16 cellular contexts compared by ENCODE assay signal in genomic region chr10:14567421-14567820, GRCh38.
DNase-seq lines count a peak whose midpoint lies in the region; ATAC-seq and TF ChIP-seq lines count a peak whose summit lies in the region.
"Had no signal": no experiment of that assay in that cellular context is flagged by ENCODE, and none has a peak within 500 bp of the region (broad histone marks: within the 10 kb centered on the region; RNA-seq: fewer than 3 reads in every experiment).

No MANE protein-coding gene starts in this region.

- BruUV-seq in A673 (replicated peaks; lab: Mats Ljungman, UMichigan) = no TSS peak

- peaks cover 58% of the 10 kb centered on the region for H3K36me3 Mint-ChIP-seq in CD8-positive, alpha-beta T cell
- peaks cover 14% of the 10 kb centered on the region for H3K36me3 Mint-ChIP-seq in natural killer cell

- peaks cover 84% of the 10 kb centered on the region for H3K4me1 Mint-ChIP-seq in CD8-positive, alpha-beta T cell (ENCODE audit: low read depth)
- peaks cover 96% of the 10 kb centered on the region in 2 donors for H3K4me1 Mint-ChIP-seq in natural killer cell

- H3K27ac ChIP-seq in BLaER1 treated with 17β-estradiol and CSF1 and Interleukin-3, amounts not matched to agents 10 nM and 100 nM = peak overlapping the region in 5 of 11 experiments; percentile 5 to 44 (median 36); a peak in 9 of 22 replicates
- peak overlapping the region; percentile 5 for H3K27ac ChIP-seq in CD8-positive, alpha-beta T cell (ENCODE audit: low read depth, low read length)
- peak overlapping the region; percentile 100 for H3K27ac ChIP-seq in angular gyrus (ENCODE audit: low read depth, low read length)
- H3K27ac ChIP-seq in A673 (ENCODE audit: low read depth, low read length, poor library complexity, severe bottlenecking) = no peak overlapping the region
- H3K27ac ChIP-seq: ascending aorta, colonic mucosa, VCaP had no signal

- DNase-seq in CD8-positive, alpha-beta T cell = no peak
- no peak for DNase-seq in natural killer cell
- no peak for DNase-seq in A673 (ENCODE audit: low spot score)
- DNase-seq: BE2C; colonic mucosa; DMS79; IMR-90; NCI-H748 treated with DMSO at 0.1 percent for 48 hours; stimulated activated CD4-positive, alpha-beta T cell treated with anti-CD3 and anti-CD28 coated beads, Interleukin-4, amount 100 ng/mL, for 4 hours had no signal

- H3K27ac Mint-ChIP-seq in CD8-positive, alpha-beta T cell = peak overlapping the region; percentile 97
- H3K27ac Mint-ChIP-seq in natural killer cell = peak overlapping the region; percentile 95 to 98

- H3K4me3 Mint-ChIP-seq in CD8-positive, alpha-beta T cell = peak overlapping the region; percentile 44
- H3K4me3 Mint-ChIP-seq in natural killer cell = peak overlapping the region; percentile 4

- H3K9ac ChIP-seq in BLaER1 treated with 17β-estradiol and CSF1 and Interleukin-3, amounts not matched to agents 10 nM and 100 nM = no peak overlapping the region

- peak overlapping the region in 6 of 11 experiments; percentile 9 to 97 (median 83); a peak in 8 of 22 replicates for H3K4me2 ChIP-seq in BLaER1 treated with 17β-estradiol and CSF1 and Interleukin-3, amounts not matched to agents 10 nM and 100 nM

- peaks cover 0 to 100% (median 98%) of the 10 kb centered on the region in 11 experiments; a peak in 20 of 22 replicates for H4K20me1 ChIP-seq in BLaER1 treated with 17β-estradiol and CSF1 and Interleukin-3, amounts not matched to agents 10 nM and 100 nM

- CTCF ChIA-PET in CD8-positive, alpha-beta T cell (lab: Charles Lee) = interaction anchor here (1.3 to 1.7 kb wide), 3 partner anchors 24 to 33 kb away, joined by 3 to 5 read pairs (median 4); no protein-coding TSS in a partner anchor
- CTCF ChIA-PET in A673 (lab: Charles Lee) = no interaction called here

- ATAC-seq in CD8-positive, alpha-beta T cell = no peak
- ATAC-seq in natural killer cell = no peak
- no peak for ATAC-seq in GM18870 (IDR thresholded peaks at IDR 0.05; ENCODE audit: unreplicated experiment)
- no peak for ATAC-seq in GM21723 (IDR thresholded peaks at IDR 0.05; ENCODE audit: unreplicated experiment)
- ATAC-seq: SK-N-SH treated with all-trans-retinoic acid at 6 μM for 48 hours had no signal

- no peak overlapping the region for H3K4me3 ChIP-seq in BLaER1 treated with 17β-estradiol and CSF1 and Interleukin-3, amounts not matched to agents 10 nM and 100 nM
- no peak overlapping the region for H3K4me3 ChIP-seq in CD8-positive, alpha-beta T cell (ENCODE audit: low read depth, low read length)
- no peak overlapping the region for H3K4me3 ChIP-seq in A673 (ENCODE audit: low read depth, low read length, poor library complexity, severe bottlenecking)
- H3K4me3 ChIP-seq: ascending aorta, colonic mucosa had no signal

- no peaks in the 10 kb centered on the region for H3K27me3 ChIP-seq in BLaER1 treated with 17β-estradiol and CSF1 and Interleukin-3, amounts not matched to agents 10 nM and 100 nM
- H3K27me3 ChIP-seq in CD8-positive, alpha-beta T cell (ENCODE audit: insufficient read depth, low read length) = no peaks in the 10 kb centered on the region
- no peaks in the 10 kb centered on the region for H3K27me3 ChIP-seq in A673 (replicated peaks; ENCODE audit: insufficient read depth, low read depth, low read length, poor library complexity)
- H3K27me3 ChIP-seq: ascending aorta, BE2C, colonic mucosa had no signal

- H3K27me3 Mint-ChIP-seq in CD8-positive, alpha-beta T cell (ENCODE audit: low read depth) = no peaks in the 10 kb centered on the region
- no peaks in the 10 kb centered on the region for H3K27me3 Mint-ChIP-seq in natural killer cell (ENCODE audit: low read depth in 2 of 2)

- peaks cover 9 to 83% (median 68%) of the 10 kb centered on the region in 11 experiments; a peak in 21 of 22 replicates for H3K36me3 ChIP-seq in BLaER1 treated with 17β-estradiol and CSF1 and Interleukin-3, amounts not matched to agents 10 nM and 100 nM
- H3K36me3 ChIP-seq in CD8-positive, alpha-beta T cell (ENCODE audit: insufficient read depth, low read length) = peaks cover 11% of the 10 kb centered on the region
- H3K36me3 ChIP-seq in A673 (ENCODE audit: insufficient read depth, low read length, poor library complexity, severe bottlenecking) = no peaks in the 10 kb centered on the region
- H3K36me3 ChIP-seq: colonic mucosa had no signal

- TF ChIP-seq CTCF in CD8-positive, alpha-beta T cell (IDR thresholded peaks at IDR 0.05) = no peak
- TF ChIP-seq CTCF in natural killer cell (IDR thresholded peaks at IDR 0.05) (no peak), A673 (conservative IDR thresholded peaks at IDR 0.05; ENCODE audit: low read depth, low read length) (no peak)

- peaks cover 0 to 40% (median 36%) of the 10 kb centered on the region in 11 experiments; a peak in 15 of 22 replicates for H3K9me3 ChIP-seq in BLaER1 treated with 17β-estradiol and CSF1 and Interleukin-3, amounts not matched to agents 10 nM and 100 nM (replicated peaks in 1 of 11)
- no peaks in the 10 kb centered on the region for H3K9me3 ChIP-seq in CD8-positive, alpha-beta T cell (ENCODE audit: low read length)
- no peaks in the 10 kb centered on the region for H3K9me3 ChIP-seq in A673 (ENCODE audit: low read depth, low read length, poor library complexity, severe bottlenecking)
- H3K9me3 ChIP-seq: ascending aorta, BE2C, colonic mucosa had no signal

- H3K4me1 ChIP-seq in BLaER1 treated with 17β-estradiol and CSF1 and Interleukin-3, amounts not matched to agents 10 nM and 100 nM = peaks cover 67 to 88% (median 78%) of the 10 kb centered on the region in 10 experiments
- peaks cover 67% of the 10 kb centered on the region for H3K4me1 ChIP-seq in CD8-positive, alpha-beta T cell (ENCODE audit: insufficient read depth, low read length)
- H3K4me1 ChIP-seq in A673 (ENCODE audit: insufficient read depth, low read length, poor library complexity, severe bottlenecking) = peaks cover 13% of the 10 kb centered on the region
- H3K4me1 ChIP-seq: BE2C, colonic mucosa had no signal

- intact Hi-C loops in CD8-positive, alpha-beta T cell (cut with DNase I, micrococcal nuclease) = no loop called here
- intact Hi-C loops in natural killer cell (cut with micrococcal nuclease) (no loop called here), A673 (cut with micrococcal nuclease; ENCODE audit: unreplicated experiment) (no loop called here)

- H3K9me3 Mint-ChIP-seq in CD8-positive, alpha-beta T cell = peaks cover 10% of the 10 kb centered on the region
- H3K9me3 Mint-ChIP-seq in natural killer cell = peaks cover 0 to 2% of the 10 kb centered on the region in 2 donors

- POLR2A ChIA-PET in CD8-positive, alpha-beta T cell (lab: Charles Lee) = interaction anchor here (1.2 kb wide), 2 partner anchors 16 to 271 kb away, joined by 3 read pairs; partner anchors contain the start of genes HSPA14 and MSANTD7
- POLR2A ChIA-PET in A673 (lab: Charles Lee; ENCODE audit: low non-redundant PET) = no interaction called here
